8 cellular contexts compared by ENCODE assay signal in the genomic region with DNA sequence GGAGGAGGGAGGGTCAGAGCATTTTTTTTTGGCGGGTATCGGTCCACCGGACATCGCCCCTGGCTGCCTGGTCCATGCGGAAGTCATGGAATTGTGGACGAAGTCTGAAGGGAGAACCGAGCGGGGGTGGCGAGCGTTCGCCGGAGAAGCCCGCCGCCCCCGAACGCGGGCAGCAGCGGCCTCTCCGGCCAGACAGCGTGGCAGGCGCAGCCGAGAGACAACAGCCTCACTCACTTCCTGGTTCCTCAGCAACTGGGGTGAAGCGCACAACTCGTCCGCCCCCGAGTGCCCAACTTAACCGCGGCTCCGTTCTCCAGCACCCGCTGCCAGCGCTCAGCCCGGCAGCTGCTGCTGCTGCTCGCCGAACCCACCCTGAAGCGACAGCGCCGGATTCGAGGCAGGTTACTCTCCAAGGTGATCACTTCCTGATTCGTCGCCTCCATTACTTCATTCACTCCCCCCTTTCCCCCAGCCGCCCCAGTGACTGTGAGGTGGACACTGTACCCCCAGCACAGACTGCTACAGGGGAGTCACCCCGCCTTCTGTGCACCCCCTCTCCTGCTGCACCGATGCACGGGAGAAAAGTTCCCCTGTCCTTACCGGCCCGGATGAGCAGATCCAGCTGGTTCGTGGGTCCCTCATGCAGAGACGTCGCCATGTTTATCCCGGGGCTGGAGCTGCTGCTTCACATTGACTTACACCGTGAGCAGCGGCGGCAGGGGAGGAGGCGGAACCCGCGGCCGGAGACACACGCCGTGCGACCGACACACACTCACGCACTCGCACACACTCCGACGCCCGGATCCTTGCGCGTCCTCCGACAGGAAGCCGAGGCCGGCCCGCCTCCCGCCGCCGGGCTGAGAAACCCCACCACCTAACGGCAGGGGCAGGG.
A peak's percentile ranks its signal among the peaks of the same experiment; 100 is the strongest.
DNase-seq lines count a peak whose midpoint lies in the region; ATAC-seq and TF ChIP-seq lines count a peak whose summit lies in the region.

No MANE protein-coding gene starts in this region.

- H3K27ac Mint-ChIP-seq in activated CD4-positive, alpha-beta T cell treated with anti-CD3 and anti-CD28 coated beads for 36 hours, result peak overlapping the region; percentile 99

- POLR2A ChIA-PET in activated CD4-positive, alpha-beta T cell treated with anti-CD3 and anti-CD28 coated beads for 36 hours (lab: Charles Lee), result interaction anchor here (0.6 to 1.5 kb wide), 3 partner anchors 53 to 217 kb away, joined by 3 to 4 read pairs (median 3); a partner anchor contains a TSS

- H3K9me3 Mint-ChIP-seq in activated CD4-positive, alpha-beta T cell treated with anti-CD3 and anti-CD28 coated beads for 36 hours (ENCODE audit: low read depth), result no peaks in the 10 kb centered on the region

- peaks cover 11% of the 10 kb centered on the region for H3K4me1 ChIP-seq in colonic mucosa

- peak overlapping the region; percentile 100 for H3K4me3 Mint-ChIP-seq in activated CD4-positive, alpha-beta T cell treated with anti-CD3 and anti-CD28 coated beads for 36 hours

- H3K27ac ChIP-seq in colonic mucosa, result peak overlapping the region; percentile 98

- no peaks in the 10 kb centered on the region for H3K9me3 ChIP-seq in colonic mucosa

- peaks cover 31% of the 10 kb centered on the region for H3K4me1 Mint-ChIP-seq in activated CD4-positive, alpha-beta T cell treated with anti-CD3 and anti-CD28 coated beads for 36 hours

- H3K9ac ChIP-seq in colonic mucosa (ENCODE audit: low read depth in 2 of 2, low read length in 2 of 2), result peak overlapping the region; percentile 90 to 96

- H3K36me3 Mint-ChIP-seq in activated CD4-positive, alpha-beta T cell treated with anti-CD3 and anti-CD28 coated beads for 36 hours (ENCODE audit: low read depth), result peaks cover 18% of the 10 kb centered on the region

- TF ChIP-seq CTCF in colonic mucosa (IDR thresholded peaks at IDR 0.05), result no peak

- CTCF ChIA-PET in activated CD4-positive, alpha-beta T cell treated with anti-CD3 and anti-CD28 coated beads for 36 hours (lab: Charles Lee), result interaction anchor here (1.0 to 1.2 kb wide), 3 partner anchors 35 to 56 kb away, joined by 3 to 7 read pairs (median 4); no protein-coding TSS in a partner anchor

- peak; percentile 70 to 75 for DNase-seq in AML-193 (lab: John Stamatoyannopoulos, UW)
- DNase-seq in NCI-H460 (ENCODE audit: extremely low read depth, low read depth), result peak; percentile 82
- peak; percentile 92 for DNase-seq in activated CD4-positive, alpha-beta T cell treated with anti-CD3 and anti-CD28 coated beads for 36 hours
- DNase-seq in colonic mucosa, result peak; percentile 86
- peak; percentile 93 for DNase-seq in left lobe of liver (ENCODE audit: low spot score)
- DNase-seq in stimulated activated CD4-positive, alpha-beta T cell treated with anti-CD3 and anti-CD28 coated beads, Interleukin-2, amount 100 ng/mL, for 24 hours, result peak; percentile 86 to 88

- no peaks in the 10 kb centered on the region for H3K27me3 Mint-ChIP-seq in activated CD4-positive, alpha-beta T cell treated with anti-CD3 and anti-CD28 coated beads for 36 hours

- no peaks in the 10 kb centered on the region for H3K27me3 ChIP-seq in colonic mucosa

- no peaks in the 10 kb centered on the region for H3K36me3 ChIP-seq in colonic mucosa

- ATAC-seq in GM18909 (IDR thresholded peaks at IDR 0.05; ENCODE audit: poor library complexity, unreplicated experiment), result peak; percentile 60
- peak; percentile 54 for ATAC-seq in HG03159 (IDR thresholded peaks at IDR 0.05; ENCODE audit: unreplicated experiment)
- ATAC-seq in activated CD4-positive, alpha-beta T cell treated with anti-CD3 and anti-CD28 coated beads for 36 hours, result peak; percentile 64
- peak; percentile 78 for ATAC-seq in left lobe of liver

- intact Hi-C loops in activated CD4-positive, alpha-beta T cell treated with anti-CD3 and anti-CD28 coated beads for 36 hours (cut with DNase I, micrococcal nuclease), result loop anchor here (1.0 to 10.0 kb wide), 16 partner anchors 53 to 1441 kb away; a partner anchor contains a TSS
- intact Hi-C loops in colonic mucosa (cut with DNase I), result loop anchor here (5.0 kb wide), 1 partner anchor 94 kb away; a partner anchor contains a TSS

- H3K4me3 ChIP-seq in colonic mucosa, result peak overlapping the region; percentile 89

Comparison
In these comparisons a context has a peak if more than half of its experiments do, and no peak if none do; other contexts are left out.
1. Peak in every context shown above with its lines: DNase-seq, ATAC-seq, H3K4me3 ChIP-seq and H3K27ac ChIP-seq.